Comparison of ENCODE assay signal across 3 cellular contexts in genomic region chr12:95248095-95248494, GRCh38.
TF ChIP-seq lines count a peak whose summit lies in the region.

No MANE protein-coding gene starts in this region.

TF ChIP-seq in SK-N-SH, 30 proteins besides CTCF, POLR2A, EP300 and RAD21:
- peak; percentile 11; the same call in 1 of the 2 replicates for TF ChIP-seq PBX3 (IDR thresholded peaks at IDR 0.05)
- TF ChIP-seq ELF1 (IDR thresholded peaks at IDR 0.05), result no peak
- no peak for TF ChIP-seq EZH2phosphoT487 (IDR thresholded peaks at IDR 0.05; ENCODE audit: borderline replicate concordance, low read depth)

TF ChIP-seq in SK-N-SH treated with all-trans-retinoic acid at 6 μM for 48 hours, 23 proteins besides CTCF, POLR2A, EP300 and RAD21:
- TF ChIP-seq SNAI2 (CRISPR knock-in tag; IDR thresholded peaks at IDR 0.05) (no peak), ARNTL (CRISPR knock-in tag; IDR thresholded peaks at IDR 0.05; ENCODE audit: borderline replicate concordance, low read depth) (no peak), ZNF8 (CRISPR knock-in tag; IDR thresholded peaks at IDR 0.05) (no peak)
- TF ChIP-seq, protein P1, sequence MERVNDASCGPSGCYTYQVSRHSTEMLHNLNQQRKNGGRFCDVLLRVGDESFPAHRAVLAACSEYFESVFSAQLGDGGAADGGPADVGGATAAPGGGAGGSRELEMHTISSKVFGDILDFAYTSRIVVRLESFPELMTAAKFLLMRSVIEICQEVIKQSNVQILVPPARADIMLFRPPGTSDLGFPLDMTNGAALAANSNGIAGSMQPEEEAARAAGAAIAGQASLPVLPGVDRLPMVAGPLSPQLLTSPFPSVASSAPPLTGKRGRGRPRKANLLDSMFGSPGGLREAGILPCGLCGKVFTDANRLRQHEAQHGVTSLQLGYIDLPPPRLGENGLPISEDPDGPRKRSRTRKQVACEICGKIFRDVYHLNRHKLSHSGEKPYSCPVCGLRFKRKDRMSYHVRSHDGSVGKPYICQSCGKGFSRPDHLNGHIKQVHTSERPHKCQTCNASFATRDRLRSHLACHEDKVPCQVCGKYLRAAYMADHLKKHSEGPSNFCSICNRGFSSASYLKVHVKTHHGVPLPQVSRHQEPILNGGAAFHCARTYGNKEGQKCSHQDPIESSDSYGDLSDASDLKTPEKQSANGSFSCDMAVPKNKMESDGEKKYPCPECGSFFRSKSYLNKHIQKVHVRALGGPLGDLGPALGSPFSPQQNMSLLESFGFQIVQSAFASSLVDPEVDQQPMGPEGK (CRISPR knock-in tag; IDR thresholded peaks at IDR 0.05; ENCODE audit: borderline replicate concordance), result no peak

TF ChIP-seq in K562, 482 proteins besides CTCF, POLR2A, EP300 and RAD21:
- TF ChIP-seq, protein P2, sequence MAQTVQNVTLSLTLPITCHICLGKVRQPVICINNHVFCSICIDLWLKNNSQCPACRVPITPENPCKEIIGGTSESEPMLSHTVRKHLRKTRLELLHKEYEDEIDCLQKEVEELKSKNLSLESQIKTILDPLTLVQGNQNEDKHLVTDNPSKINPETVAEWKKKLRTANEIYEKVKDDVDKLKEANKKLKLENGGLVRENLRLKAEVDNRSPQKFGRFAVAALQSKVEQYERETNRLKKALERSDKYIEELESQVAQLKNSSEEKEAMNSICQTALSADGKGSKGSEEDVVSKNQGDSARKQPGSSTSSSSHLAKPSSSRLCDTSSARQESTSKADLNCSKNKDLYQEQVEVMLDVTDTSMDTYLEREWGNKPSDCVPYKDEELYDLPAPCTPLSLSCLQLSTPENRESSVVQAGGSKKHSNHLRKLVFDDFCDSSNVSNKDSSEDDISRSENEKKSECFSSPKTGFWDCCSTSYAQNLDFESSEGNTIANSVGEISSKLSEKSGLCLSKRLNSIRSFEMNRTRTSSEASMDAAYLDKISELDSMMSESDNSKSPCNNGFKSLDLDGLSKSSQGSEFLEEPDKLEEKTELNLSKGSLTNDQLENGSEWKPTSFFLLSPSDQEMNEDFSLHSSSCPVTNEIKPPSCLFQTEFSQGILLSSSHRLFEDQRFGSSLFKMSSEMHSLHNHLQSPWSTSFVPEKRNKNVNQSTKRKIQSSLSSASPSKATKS (CRISPR knock-in tag; IDR thresholded peaks at IDR 0.05), result no peak
- TF ChIP-seq, protein P3, sequence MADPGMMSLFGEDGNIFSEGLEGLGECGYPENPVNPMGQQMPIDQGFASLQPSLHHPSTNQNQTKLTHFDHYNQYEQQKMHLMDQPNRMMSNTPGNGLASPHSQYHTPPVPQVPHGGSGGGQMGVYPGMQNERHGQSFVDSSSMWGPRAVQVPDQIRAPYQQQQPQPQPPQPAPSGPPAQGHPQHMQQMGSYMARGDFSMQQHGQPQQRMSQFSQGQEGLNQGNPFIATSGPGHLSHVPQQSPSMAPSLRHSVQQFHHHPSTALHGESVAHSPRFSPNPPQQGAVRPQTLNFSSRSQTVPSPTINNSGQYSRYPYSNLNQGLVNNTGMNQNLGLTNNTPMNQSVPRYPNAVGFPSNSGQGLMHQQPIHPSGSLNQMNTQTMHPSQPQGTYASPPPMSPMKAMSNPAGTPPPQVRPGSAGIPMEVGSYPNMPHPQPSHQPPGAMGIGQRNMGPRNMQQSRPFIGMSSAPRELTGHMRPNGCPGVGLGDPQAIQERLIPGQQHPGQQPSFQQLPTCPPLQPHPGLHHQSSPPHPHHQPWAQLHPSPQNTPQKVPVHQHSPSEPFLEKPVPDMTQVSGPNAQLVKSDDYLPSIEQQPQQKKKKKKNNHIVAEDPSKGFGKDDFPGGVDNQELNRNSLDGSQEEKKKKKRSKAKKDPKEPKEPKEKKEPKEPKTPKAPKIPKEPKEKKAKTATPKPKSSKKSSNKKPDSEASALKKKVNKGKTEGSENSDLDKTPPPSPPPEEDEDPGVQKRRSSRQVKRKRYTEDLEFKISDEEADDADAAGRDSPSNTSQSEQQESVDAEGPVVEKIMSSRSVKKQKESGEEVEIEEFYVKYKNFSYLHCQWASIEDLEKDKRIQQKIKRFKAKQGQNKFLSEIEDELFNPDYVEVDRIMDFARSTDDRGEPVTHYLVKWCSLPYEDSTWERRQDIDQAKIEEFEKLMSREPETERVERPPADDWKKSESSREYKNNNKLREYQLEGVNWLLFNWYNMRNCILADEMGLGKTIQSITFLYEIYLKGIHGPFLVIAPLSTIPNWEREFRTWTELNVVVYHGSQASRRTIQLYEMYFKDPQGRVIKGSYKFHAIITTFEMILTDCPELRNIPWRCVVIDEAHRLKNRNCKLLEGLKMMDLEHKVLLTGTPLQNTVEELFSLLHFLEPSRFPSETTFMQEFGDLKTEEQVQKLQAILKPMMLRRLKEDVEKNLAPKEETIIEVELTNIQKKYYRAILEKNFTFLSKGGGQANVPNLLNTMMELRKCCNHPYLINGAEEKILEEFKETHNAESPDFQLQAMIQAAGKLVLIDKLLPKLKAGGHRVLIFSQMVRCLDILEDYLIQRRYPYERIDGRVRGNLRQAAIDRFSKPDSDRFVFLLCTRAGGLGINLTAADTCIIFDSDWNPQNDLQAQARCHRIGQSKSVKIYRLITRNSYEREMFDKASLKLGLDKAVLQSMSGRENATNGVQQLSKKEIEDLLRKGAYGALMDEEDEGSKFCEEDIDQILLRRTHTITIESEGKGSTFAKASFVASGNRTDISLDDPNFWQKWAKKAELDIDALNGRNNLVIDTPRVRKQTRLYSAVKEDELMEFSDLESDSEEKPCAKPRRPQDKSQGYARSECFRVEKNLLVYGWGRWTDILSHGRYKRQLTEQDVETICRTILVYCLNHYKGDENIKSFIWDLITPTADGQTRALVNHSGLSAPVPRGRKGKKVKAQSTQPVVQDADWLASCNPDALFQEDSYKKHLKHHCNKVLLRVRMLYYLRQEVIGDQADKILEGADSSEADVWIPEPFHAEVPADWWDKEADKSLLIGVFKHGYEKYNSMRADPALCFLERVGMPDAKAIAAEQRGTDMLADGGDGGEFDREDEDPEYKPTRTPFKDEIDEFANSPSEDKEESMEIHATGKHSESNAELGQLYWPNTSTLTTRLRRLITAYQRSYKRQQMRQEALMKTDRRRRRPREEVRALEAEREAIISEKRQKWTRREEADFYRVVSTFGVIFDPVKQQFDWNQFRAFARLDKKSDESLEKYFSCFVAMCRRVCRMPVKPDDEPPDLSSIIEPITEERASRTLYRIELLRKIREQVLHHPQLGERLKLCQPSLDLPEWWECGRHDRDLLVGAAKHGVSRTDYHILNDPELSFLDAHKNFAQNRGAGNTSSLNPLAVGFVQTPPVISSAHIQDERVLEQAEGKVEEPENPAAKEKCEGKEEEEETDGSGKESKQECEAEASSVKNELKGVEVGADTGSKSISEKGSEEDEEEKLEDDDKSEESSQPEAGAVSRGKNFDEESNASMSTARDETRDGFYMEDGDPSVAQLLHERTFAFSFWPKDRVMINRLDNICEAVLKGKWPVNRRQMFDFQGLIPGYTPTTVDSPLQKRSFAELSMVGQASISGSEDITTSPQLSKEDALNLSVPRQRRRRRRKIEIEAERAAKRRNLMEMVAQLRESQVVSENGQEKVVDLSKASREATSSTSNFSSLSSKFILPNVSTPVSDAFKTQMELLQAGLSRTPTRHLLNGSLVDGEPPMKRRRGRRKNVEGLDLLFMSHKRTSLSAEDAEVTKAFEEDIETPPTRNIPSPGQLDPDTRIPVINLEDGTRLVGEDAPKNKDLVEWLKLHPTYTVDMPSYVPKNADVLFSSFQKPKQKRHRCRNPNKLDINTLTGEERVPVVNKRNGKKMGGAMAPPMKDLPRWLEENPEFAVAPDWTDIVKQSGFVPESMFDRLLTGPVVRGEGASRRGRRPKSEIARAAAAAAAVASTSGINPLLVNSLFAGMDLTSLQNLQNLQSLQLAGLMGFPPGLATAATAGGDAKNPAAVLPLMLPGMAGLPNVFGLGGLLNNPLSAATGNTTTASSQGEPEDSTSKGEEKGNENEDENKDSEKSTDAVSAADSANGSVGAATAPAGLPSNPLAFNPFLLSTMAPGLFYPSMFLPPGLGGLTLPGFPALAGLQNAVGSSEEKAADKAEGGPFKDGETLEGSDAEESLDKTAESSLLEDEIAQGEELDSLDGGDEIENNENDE (IDR thresholded peaks at IDR 0.05; ENCODE audit: low read depth, low read length), result no peak
- 0 out of 2 replicates have a peak, but pooled peaks have one; percentile 13 for TF ChIP-seq PKNOX1 (IDR thresholded peaks at IDR 0.05)
- TF ChIP-seq, protein P4, sequence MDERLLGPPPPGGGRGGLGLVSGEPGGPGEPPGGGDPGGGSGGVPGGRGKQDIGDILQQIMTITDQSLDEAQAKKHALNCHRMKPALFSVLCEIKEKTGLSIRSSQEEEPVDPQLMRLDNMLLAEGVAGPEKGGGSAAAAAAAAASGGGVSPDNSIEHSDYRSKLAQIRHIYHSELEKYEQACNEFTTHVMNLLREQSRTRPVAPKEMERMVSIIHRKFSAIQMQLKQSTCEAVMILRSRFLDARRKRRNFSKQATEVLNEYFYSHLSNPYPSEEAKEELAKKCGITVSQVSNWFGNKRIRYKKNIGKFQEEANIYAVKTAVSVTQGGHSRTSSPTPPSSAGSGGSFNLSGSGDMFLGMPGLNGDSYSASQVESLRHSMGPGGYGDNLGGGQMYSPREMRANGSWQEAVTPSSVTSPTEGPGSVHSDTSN (CRISPR knock-in tag; IDR thresholded peaks at IDR 0.05; ENCODE audit: low read depth), result no peak
- TF ChIP-seq, protein P4 (tag; conservative IDR thresholded peaks at IDR 0.05; ENCODE audit: low read depth), result peak; percentile 57
- TF ChIP-seq, protein P5, sequence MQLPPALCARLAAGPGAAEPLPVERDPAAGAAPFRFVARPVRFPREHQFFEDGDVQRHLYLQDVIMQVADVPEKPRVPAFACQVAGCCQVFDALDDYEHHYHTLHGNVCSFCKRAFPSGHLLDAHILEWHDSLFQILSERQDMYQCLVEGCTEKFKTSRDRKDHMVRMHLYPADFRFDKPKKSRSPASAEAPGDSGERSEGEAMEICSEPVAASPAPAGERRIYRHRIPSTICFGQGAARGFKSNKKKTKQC (CRISPR knock-in tag; IDR thresholded peaks at IDR 0.05), result no peak
- no peak for TF ChIP-seq HLTF (IDR thresholded peaks at IDR 0.05)
- peak; percentile 68 for TF ChIP-seq MEIS2 (IDR thresholded peaks at IDR 0.05; ENCODE audit: partially characterized antibody)
- no peak for TF ChIP-seq FOS (IDR thresholded peaks at IDR 0.05; ENCODE audit: extremely low read depth, insufficient read length)
- no peak for TF ChIP-seq STAT5A (IDR thresholded peaks at IDR 0.05; ENCODE audit: borderline replicate concordance, low read length)
- TF ChIP-seq SFPQ (IDR thresholded peaks at IDR 0.05; ENCODE audit: low read depth, low read length), result no peak
